Comparison of ENCODE assay signal across 8 cellular contexts in the genomic region with DNA sequence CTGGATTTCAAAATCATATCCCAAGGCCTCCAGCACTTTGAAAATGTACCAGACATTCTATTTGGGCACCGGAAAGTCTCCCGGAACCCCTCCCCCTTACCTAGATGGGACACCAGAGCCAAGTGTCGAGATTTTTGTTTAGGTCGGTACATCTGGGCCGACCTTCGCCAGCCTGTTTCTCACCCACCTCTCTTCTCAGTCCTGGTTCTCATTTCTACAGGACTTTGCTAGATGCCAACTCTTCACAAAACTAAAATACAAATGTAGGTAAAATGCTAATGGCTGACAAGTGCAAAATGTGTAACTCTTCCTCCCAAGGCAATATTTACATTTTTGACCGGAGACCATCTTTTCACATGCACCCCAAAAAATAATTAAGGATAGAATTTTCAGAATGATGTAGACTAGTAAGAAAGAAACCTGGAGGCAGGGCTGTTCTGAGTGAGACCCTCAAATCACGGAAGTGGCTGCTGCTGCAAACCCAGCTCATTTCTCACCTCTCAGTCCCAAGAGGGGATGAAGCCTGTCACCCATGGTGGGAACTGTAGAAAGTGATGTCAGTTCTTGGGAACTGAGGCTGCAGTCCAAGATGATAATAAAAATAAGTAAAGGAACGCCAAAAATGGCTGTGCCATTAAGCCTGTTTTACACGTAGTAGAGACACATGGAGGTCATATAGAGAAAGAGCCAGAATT. TPM values are rescaled to one million over a fixed set of nuclear protein-coding genes. Genes with fewer than 3 reads are reported as not detected.
DNase-seq lines count a peak whose midpoint lies in the region; ATAC-seq, FAIRE-seq and TF ChIP-seq lines count a peak whose summit lies in the region.
"Not testable (repeated sequence)": the region's sequence is repeated elsewhere in the genome, so short reads cannot be mapped to it uniquely, and the experiment has no call there.

No MANE protein-coding gene starts in this region.

- not testable (repeated sequence) for H3K27me3 Mint-ChIP-seq in CD4-positive, alpha-beta T cell; activated CD4-positive, alpha-beta T cell treated with anti-CD3 and anti-CD28 coated beads, Interleukin-2, amount 10 ng/mL, durations not matched to agents 24 days and 14 days; nephron (ENCODE audit: low read depth)

- peaks cover 12% of the 10 kb centered on the region for H3K4me1 Mint-ChIP-seq in CD4-positive, alpha-beta T cell (ENCODE audit: low read depth)
- H3K4me1 Mint-ChIP-seq in activated CD4-positive, alpha-beta T cell treated with anti-CD3 and anti-CD28 coated beads, Interleukin-2, amount 10 ng/mL, durations not matched to agents 24 days and 14 days = peaks cover 13% of the 10 kb centered on the region
- not testable (repeated sequence) for H3K4me1 Mint-ChIP-seq in nephron

- intact Hi-C loops in CD4-positive, alpha-beta T cell (cut with DNase I, micrococcal nuclease) = loop anchor here (1.0 to 5.0 kb wide), 2 partner anchors 23 to 50 kb away; a partner anchor contains a TSS
- intact Hi-C loops in activated CD4-positive, alpha-beta T cell treated with anti-CD3 and anti-CD28 coated beads, Interleukin-2, amount 10 ng/mL, durations not matched to agents 24 days and 14 days (cut with micrococcal nuclease) = loop anchor here (1.0 to 5.0 kb wide), 3 partner anchors 15 to 50 kb away; a partner anchor contains a TSS

- not testable (repeated sequence) for H3K27me3 ChIP-seq in CD4-positive, alpha-beta T cell (ENCODE audit: control insufficient read depth, insufficient read depth, low read length); bronchial epithelial cell (ENCODE audit: control insufficient read depth, insufficient read depth, low read length); right atrium auricular region; stomach smooth muscle (ENCODE audit: control insufficient read depth in 1 of 2, insufficient read depth in 2 of 2, low read length in 2 of 2)

- not testable (repeated sequence) for H3K9me3 Mint-ChIP-seq in CD4-positive, alpha-beta T cell; activated CD4-positive, alpha-beta T cell treated with anti-CD3 and anti-CD28 coated beads, Interleukin-2, amount 10 ng/mL, durations not matched to agents 24 days and 14 days
- H3K9me3 Mint-ChIP-seq in nephron = peaks cover 14% of the 10 kb centered on the region

- ATAC-seq in CD4-positive, alpha-beta T cell (ENCODE audit: poor library complexity) = peak; percentile 2
- ATAC-seq in GM21529 (IDR thresholded peaks at IDR 0.05; ENCODE audit: unreplicated experiment) = peak; percentile 5

- peak overlapping the region; percentile 90 for H3K4me3 Mint-ChIP-seq in CD4-positive, alpha-beta T cell
- H3K4me3 Mint-ChIP-seq in activated CD4-positive, alpha-beta T cell treated with anti-CD3 and anti-CD28 coated beads, Interleukin-2, amount 10 ng/mL, durations not matched to agents 24 days and 14 days = peak overlapping the region; percentile 91
- peak overlapping the region; percentile 90 to 95 (median 93) for H3K4me3 Mint-ChIP-seq in nephron

- DNase-seq in CD4-positive, alpha-beta T cell; Jurkat, Clone E6-1 (ENCODE audit: low read depth, low spot score); activated CD4-positive, alpha-beta T cell treated with anti-CD3 and anti-CD28 coated beads, Interleukin-2, amount 10 ng/mL, durations not matched to agents 24 days and 14 days; bronchial epithelial cell (ENCODE audit: low read depth); right atrium auricular region (ENCODE audit: low spot score): not testable (repeated sequence)

- not testable (repeated sequence) for H3K36me3 Mint-ChIP-seq in CD4-positive, alpha-beta T cell (ENCODE audit: low read depth); activated CD4-positive, alpha-beta T cell treated with anti-CD3 and anti-CD28 coated beads, Interleukin-2, amount 10 ng/mL, durations not matched to agents 24 days and 14 days (ENCODE audit: low read depth); nephron (ENCODE audit: low read depth)

- CTCF ChIA-PET in CD4-positive, alpha-beta T cell (lab: Charles Lee) = interaction anchor here (1.2 kb wide), 1 partner anchor 70 kb away, joined by 3 read pairs; no protein-coding TSS in a partner anchor

- POLR2A ChIA-PET in CD4-positive, alpha-beta T cell (lab: Charles Lee) = not testable (repeated sequence)

- not testable (repeated sequence) for FAIRE-seq in bronchial epithelial cell (lab: Jason Lieb, UNC)

- H3K9ac ChIP-seq in stomach smooth muscle (ENCODE audit: low read length in 2 of 2) = peak overlapping the region; percentile 58 to 75

- peak; percentile 40 for TF ChIP-seq CTCF in CD4-positive, alpha-beta T cell (IDR thresholded peaks at IDR 0.05)
- not testable (repeated sequence) for TF ChIP-seq CTCF in bronchial epithelial cell (IDR thresholded peaks at IDR 0.05; ENCODE audit: insufficient read depth, low read length, severe bottlenecking)
- peak; percentile 1 to 71 for TF ChIP-seq CTCF in right atrium auricular region (IDR thresholded peaks at IDR 0.05)
- peak in 1 of 3 experiments; percentile 13 for TF ChIP-seq CTCF in nephron (IDR thresholded peaks at IDR 0.05; ENCODE audit: unreplicated experiment in 3 of 3)

- H3K36me3 ChIP-seq in bronchial epithelial cell (ENCODE audit: control insufficient read depth, insufficient read depth, low read length); right atrium auricular region; stomach smooth muscle (ENCODE audit: control insufficient read depth in 2 of 2, insufficient read depth in 2 of 2, low read length in 2 of 2): not testable (repeated sequence)

- not testable (repeated sequence) for H3K4me1 ChIP-seq in right atrium auricular region; stomach smooth muscle (ENCODE audit: control insufficient read depth, insufficient read depth, low read length)

- not testable (repeated sequence) for H3K9me3 ChIP-seq in CD4-positive, alpha-beta T cell (ENCODE audit: control insufficient read depth, low read length); right atrium auricular region; stomach smooth muscle (ENCODE audit: control insufficient read depth in 2 of 2, low read length in 2 of 2)

- H3K4me3 ChIP-seq in Jurkat, Clone E6-1 (ENCODE audit: low read length) = peak overlapping the region; percentile 70
- H3K4me3 ChIP-seq in bronchial epithelial cell (ENCODE audit: low read depth, low read length) = peak overlapping the region; percentile 47
- H3K4me3 ChIP-seq in right atrium auricular region = peak overlapping the region; percentile 53 to 55
- peak overlapping the region; percentile 74 to 82 for H3K4me3 ChIP-seq in stomach smooth muscle (ENCODE audit: low read length in 2 of 2)

- peak overlapping the region; percentile 54 for H3K27ac Mint-ChIP-seq in CD4-positive, alpha-beta T cell
- H3K27ac Mint-ChIP-seq in activated CD4-positive, alpha-beta T cell treated with anti-CD3 and anti-CD28 coated beads, Interleukin-2, amount 10 ng/mL, durations not matched to agents 24 days and 14 days = peak overlapping the region; percentile 87
- peak overlapping the region; percentile 92 to 98 (median 96) for H3K27ac Mint-ChIP-seq in nephron

- not testable (repeated sequence) for H3K27ac ChIP-seq in CD4-positive, alpha-beta T cell (ENCODE audit: low read depth, low read length)
- H3K27ac ChIP-seq in right atrium auricular region (peak overlapping the region; percentile 79 to 85), stomach smooth muscle (ENCODE audit: low read length) (peak overlapping the region; percentile 87)

RNA-seq across cellular contexts. Expression of a gene that starts 14.7 kb away (rescaled TPM):
- under 1 TPM; 0.05 to 0.11 TPM for total RNA-seq in CD4-positive, alpha-beta T cell
- polyA plus RNA-seq in Jurkat, Clone E6-1 (2012; ENCODE audit: insufficient read depth, insufficient read length) = 3.2 TPM
- total RNA-seq in activated CD4-positive, alpha-beta T cell treated with anti-CD3 and anti-CD28 coated beads, Interleukin-2, amount 10 ng/mL, durations not matched to agents 24 days and 14 days = 1.3 and 1.5 TPM in 2 replicates
- total RNA-seq in bronchial epithelial cell (0.13 TPM in 1 of 2 replicates, not detected in the other), right atrium auricular region (not detected)

RNA-seq across cellular contexts. Expression of a gene that starts 34.3 kb away (rescaled TPM):
- total RNA-seq in CD4-positive, alpha-beta T cell = not detected
- not detected for polyA plus RNA-seq in Jurkat, Clone E6-1 (2012; ENCODE audit: insufficient read depth, insufficient read length)
- total RNA-seq in activated CD4-positive, alpha-beta T cell treated with anti-CD3 and anti-CD28 coated beads, Interleukin-2, amount 10 ng/mL, durations not matched to agents 24 days and 14 days = not detected in 2 replicates
- total RNA-seq in bronchial epithelial cell (not detected in 2 replicates), right atrium auricular region (under 1 TPM in 1 of 2 donors, not detected in 1; 0.24 TPM)

RNA-seq across cellular contexts. Expression of a gene that starts 48.4 kb away (rescaled TPM):
- total RNA-seq in CD4-positive, alpha-beta T cell = 1 to 10 TPM; 8.3 to 8.7 TPM
- 37.0 TPM for polyA plus RNA-seq in Jurkat, Clone E6-1 (2012; ENCODE audit: insufficient read depth, insufficient read length)
- total RNA-seq in activated CD4-positive, alpha-beta T cell treated with anti-CD3 and anti-CD28 coated beads, Interleukin-2, amount 10 ng/mL, durations not matched to agents 24 days and 14 days = 22.1 and 22.5 TPM in 2 replicates
- total RNA-seq in bronchial epithelial cell (5.5 and 30.5 TPM in 2 replicates), right atrium auricular region (10 to 100 TPM; 10.6 to 17.6 TPM)

RNA-seq across cellular contexts. Expression of a gene that starts 57.0 kb away (rescaled TPM):
- total RNA-seq in CD4-positive, alpha-beta T cell = 1 to 10 TPM; 5.2 to 7.4 TPM
- polyA plus RNA-seq in Jurkat, Clone E6-1 (2012; ENCODE audit: insufficient read depth, insufficient read length) = 19.9 TPM
- total RNA-seq in activated CD4-positive, alpha-beta T cell treated with anti-CD3 and anti-CD28 coated beads, Interleukin-2, amount 10 ng/mL, durations not matched to agents 24 days and 14 days = 63.6 and 64.2 TPM in 2 replicates
- total RNA-seq in bronchial epithelial cell (84.8 and 223 TPM in 2 replicates), right atrium auricular region (10 to 100 TPM in 1 of 2 donors, 1 to 10 TPM in 1; 1.8 to 10.7 TPM)
